30 cellular contexts compared by ENCODE assay signal in genomic region chr3:54240-54639, GRCh38.
DNase-seq lines count a peak whose midpoint lies in the region; ATAC-seq and TF ChIP-seq lines count a peak whose summit lies in the region.
"Had no signal": no experiment of that assay in that cellular context is flagged by ENCODE, and none has a peak within 500 bp of the region (broad histone marks: within the 10 kb centered on the region; RNA-seq: fewer than 3 reads in every experiment).

No MANE protein-coding gene starts in this region.

- no peaks in the 10 kb centered on the region for H3K36me3 ChIP-seq in WERI-Rb-1
- H3K36me3 ChIP-seq: BLaER1, esophagus muscularis mucosa had no signal

- DNase-seq in NCI-H82 (lab: John Stamatoyannopoulos, UW), result peak; percentile 3
- DNase-seq in NCI-H82 treated with DMSO at 0.1 percent for 48 hours (lab: John Stamatoyannopoulos, UW; ENCODE audit: unreplicated experiment), result no peak
- no peak for DNase-seq in WERI-Rb-1
- no peak for DNase-seq in amniotic stem cell (lab: John Stamatoyannopoulos, UW)
- DNase-seq in DMS153 (lab: John Stamatoyannopoulos, UW), result no peak
- DNase-seq in NCI-H69 (lab: John Stamatoyannopoulos, UW), result no peak
- no peak for DNase-seq in stimulated activated CD4-positive, alpha-beta T cell treated with anti-CD3 and anti-CD28 coated beads, Interleukin-2, amount 100 ng/mL, for 48 hours
- DNase-seq: ACHN; activated CD4-positive, alpha-beta T cell treated with anti-CD3 and anti-CD28 coated beads for 4 hours; activated naive CD4-positive, alpha-beta T cell treated with Interleukin-2 at 50 U/mL for 16 hours; activated T-cell treated with anti-CD3 and anti-CD28 coated beads, Interleukin-2, amount 50 U/mL, for 48 hours; COR-L47; effector memory CD4-positive, alpha-beta T cell; immature natural killer cell; naive B cell; NCI-H1048; NCI-H2029; occipital lobe; RPMI8226; SK-N-SH; small intestine; stimulated activated CD4-positive, alpha-beta T cell treated with anti-CD3 and anti-CD28 coated beads, Interleukin-1b, Interleukin-23, amount 100 ng/mL, for 48 hours; substantia nigra; T-helper 2 cell had no signal

- no peak overlapping the region for H3K27ac ChIP-seq in WERI-Rb-1
- H3K27ac ChIP-seq: BLaER1, esophagus muscularis mucosa, hepatocyte, HL-60 had no signal

- TF ChIP-seq CTCF in WERI-Rb-1 (IDR thresholded peaks at IDR 0.05; ENCODE audit: low read depth, low read length), result peak; percentile 8; the same call in 1 of the 2 replicates

- H3K27me3 ChIP-seq in WERI-Rb-1 (ENCODE audit: insufficient read depth, low read depth, severe bottlenecking), result no peaks in the 10 kb centered on the region
- H3K27me3 ChIP-seq: BLaER1, hepatocyte had no signal

- H3K9me3 ChIP-seq in WERI-Rb-1 (ENCODE audit: severe bottlenecking), result no peaks in the 10 kb centered on the region
- H3K9me3 ChIP-seq: esophagus muscularis mucosa, SK-N-SH had no signal

- H3K4me3 ChIP-seq in WERI-Rb-1 (ENCODE audit: low read depth, low read length), result no peak overlapping the region
- H3K4me3 ChIP-seq: BLaER1, esophagus muscularis mucosa, hepatocyte had no signal

- ATAC-seq in HG03159 (IDR thresholded peaks at IDR 0.05; ENCODE audit: unreplicated experiment), result peak; percentile 74
- ATAC-seq: left lobe of liver had no signal
